ENCODE assay signal across 12 cellular contexts in genomic region chr2:167964650-167965404, GRCh38.
A peak's percentile ranks its signal among the peaks of the same experiment; 100 is the strongest.
DNase-seq lines count a peak whose midpoint lies in the region; TF ChIP-seq lines count a peak whose summit lies in the region.
"Had no signal": no experiment of that assay in that cellular context is flagged by ENCODE, and none has a peak within 500 bp of the region (broad histone marks: within the 10 kb centered on the region; RNA-seq: fewer than 3 reads in every experiment).

No MANE protein-coding gene starts in this region.

- in situ Hi-C loops in brain microvascular endothelial cell (cut with HindIII; ENCODE audit: low pct_ligation_motif_present, low sequenced_read_pairs), result no loop called here

- no peak overlapping the region for H3K23ac ChIP-seq in mesendoderm (ENCODE audit: low read length)

- H3K27me3 Mint-ChIP-seq in glutamatergic neuron (ENCODE audit: unreplicated experiment), result no peaks in the 10 kb centered on the region
- H3K27me3 Mint-ChIP-seq: activated CD4-positive, alpha-beta memory T cell treated with anti-CD3 and anti-CD28 coated beads for 36 hours had no signal

- H3K4me1 ChIP-seq in Karpas-422 (ENCODE audit: low read length) (peaks cover 32% of the 10 kb centered on the region), mesendoderm (ENCODE audit: control insufficient read depth, low read depth, low read length) (peaks cover 5% of the 10 kb centered on the region), adrenal gland (replicated peaks in 1 of 2) (no peaks in the 10 kb centered on the region)

- H3K9me3 Mint-ChIP-seq in glutamatergic neuron (ENCODE audit: unreplicated experiment), result peaks cover 8% of the 10 kb centered on the region
- H3K9me3 Mint-ChIP-seq: activated CD4-positive, alpha-beta memory T cell treated with anti-CD3 and anti-CD28 coated beads for 36 hours had no signal

- H2BK120ac ChIP-seq in mesendoderm (ENCODE audit: low read depth, low read length), result no peak overlapping the region

- no peak overlapping the region for H2AFZ ChIP-seq in Karpas-422 (ENCODE audit: low read length)

- H2AK5ac ChIP-seq in mesendoderm (ENCODE audit: low read length), result no peak overlapping the region

- no peak overlapping the region for H3K27ac Mint-ChIP-seq in glutamatergic neuron (ENCODE audit: unreplicated experiment)
- H3K27ac Mint-ChIP-seq: activated CD4-positive, alpha-beta memory T cell treated with anti-CD3 and anti-CD28 coated beads for 36 hours had no signal

- no peak for TF ChIP-seq POLR2A in adrenal gland (IDR thresholded peaks at IDR 0.05)

- H2BK5ac ChIP-seq in mesendoderm (ENCODE audit: low read length), result no peak overlapping the region

- WGBS in mesendoderm (ENCODE audit: extremely low coverage, insufficient coverage, low lambda C conversion rate), result no CpG with 5 or more reads among the region's 5 CpGs
- 60 to 73% (median 66%) methylated on average over 5 of the region's 5 CpGs for WGBS in adrenal gland, 4 donors

- peak; percentile 30 for TF ChIP-seq CTCF in brain microvascular endothelial cell (IDR thresholded peaks at IDR 0.05; ENCODE audit: low read depth, low read length, missing control alignments)
- TF ChIP-seq CTCF in glutamatergic neuron (IDR thresholded peaks at IDR 0.05; ENCODE audit: partially characterized antibody, unreplicated experiment), result no peak
- TF ChIP-seq CTCF in adrenal gland (IDR thresholded peaks at IDR 0.05), result peak in 2 of 6 experiments; percentile 6 to 39

- no peaks in the 10 kb centered on the region for H3K9me2 ChIP-seq in Karpas-422 (replicated peaks; ENCODE audit: insufficient read depth, low read length)

- H3K79me2 ChIP-seq in Karpas-422 (ENCODE audit: low read length), result no peaks in the 10 kb centered on the region
- no peaks in the 10 kb centered on the region for H3K79me2 ChIP-seq in mesendoderm (ENCODE audit: control insufficient read depth, insufficient read depth, low read length)

- H4K5ac ChIP-seq in mesendoderm (ENCODE audit: low read length), result no peak overlapping the region

- DNase-seq in EH (ENCODE audit: low read depth) (peak; percentile 28), Karpas-422 (peak; percentile 81), brain microvascular endothelial cell (no peak), mesendoderm (peak; percentile 35), glutamatergic neuron (no peak), DMS153 treated with DMSO at 0.1 percent for 48 hours (lab: John Stamatoyannopoulos, UW; ENCODE audit: unreplicated experiment) (no peak), COLO668 (lab: John Stamatoyannopoulos, UW; ENCODE audit: unreplicated experiment) (no peak), adrenal gland (no peak)
- DNase-seq: activated CD4-positive, alpha-beta memory T cell treated with anti-CD3 and anti-CD28 coated beads for 36 hours; central memory CD4-positive, alpha-beta T cell; stimulated activated naive CD8-positive, alpha-beta T cell treated with anti-CD3 and anti-CD28 coated beads, Interleukin-15, Interleukin-2, amounts not matched to agents 100 U/mL and 50 U/mL, for 24 hours had no signal

- H3K27ac ChIP-seq in Karpas-422 (ENCODE audit: low read length) (no peak overlapping the region), brain microvascular endothelial cell (no peak overlapping the region), mesendoderm (ENCODE audit: low read depth, low read length) (no peak overlapping the region), adrenal gland (no peak overlapping the region)
- H3K27ac ChIP-seq: HL-60 had no signal

- H3K79me1 ChIP-seq in mesendoderm (ENCODE audit: low read length), result no peaks in the 10 kb centered on the region

- no peak overlapping the region for H4K8ac ChIP-seq in mesendoderm (ENCODE audit: low read depth, low read length)

- H3K4me3 Mint-ChIP-seq in glutamatergic neuron (ENCODE audit: unreplicated experiment), result no peak overlapping the region
- H3K4me3 Mint-ChIP-seq: activated CD4-positive, alpha-beta memory T cell treated with anti-CD3 and anti-CD28 coated beads for 36 hours had no signal

- H3K4me2 ChIP-seq in Karpas-422 (ENCODE audit: low read depth, low read length, poor library complexity, severe bottlenecking) (no peak overlapping the region), mesendoderm (ENCODE audit: low read length) (no peak overlapping the region)

- H2BK15ac ChIP-seq in mesendoderm (replicated peaks; ENCODE audit: low read depth), result no peak overlapping the region

- no peaks in the 10 kb centered on the region for H4K20me1 ChIP-seq in Karpas-422 (ENCODE audit: insufficient read depth, low read depth, low read length)

- no peak overlapping the region for H3K4ac ChIP-seq in mesendoderm (ENCODE audit: low read depth, low read length)

- H3K4me1 Mint-ChIP-seq in glutamatergic neuron (ENCODE audit: low read depth, unreplicated experiment), result peaks cover 5% of the 10 kb centered on the region

- peaks cover 10% of the 10 kb centered on the region for H3K36me3 Mint-ChIP-seq in glutamatergic neuron (ENCODE audit: unreplicated experiment)

- no peak overlapping the region for H3K4me3 ChIP-seq in Karpas-422 (ENCODE audit: low read length)
- H3K4me3 ChIP-seq in brain microvascular endothelial cell (ENCODE audit: low read depth, low read length), result no peak overlapping the region
- H3K4me3 ChIP-seq in mesendoderm (ENCODE audit: low read length), result no peak overlapping the region
- H3K4me3 ChIP-seq in adrenal gland, result no peak overlapping the region

- no peak overlapping the region for H3K56ac ChIP-seq in mesendoderm (ENCODE audit: low read length)

- H3K9me3 ChIP-seq in Karpas-422 (ENCODE audit: low read length) (no peaks in the 10 kb centered on the region), adrenal gland (replicated peaks in 1 of 3) (no peaks in the 10 kb centered on the region)

- H3K27me3 ChIP-seq in Karpas-422 (ENCODE audit: low read length), result no peaks in the 10 kb centered on the region
- H3K27me3 ChIP-seq in brain microvascular endothelial cell (replicated peaks), result no peaks in the 10 kb centered on the region
- H3K27me3 ChIP-seq in mesendoderm (ENCODE audit: insufficient read depth, low read length, poor library complexity), result no peaks in the 10 kb centered on the region
- no peaks in the 10 kb centered on the region for H3K27me3 ChIP-seq in adrenal gland

- H3K9ac ChIP-seq in Karpas-422 (ENCODE audit: low read length), result no peak overlapping the region
- H3K9ac ChIP-seq in mesendoderm (ENCODE audit: low read length), result no peak overlapping the region

- intact Hi-C loops in adrenal gland (cut with DNase I), result no loop called here

- H3K18ac ChIP-seq in mesendoderm (ENCODE audit: low read length), result no peak overlapping the region

- H3K36me3 ChIP-seq in Karpas-422 (ENCODE audit: insufficient read depth, low read length), result peaks cover 6% of the 10 kb centered on the region; the same call in 1 of the 2 replicates
- no peaks in the 10 kb centered on the region for H3K36me3 ChIP-seq in brain microvascular endothelial cell (replicated peaks)
- no peaks in the 10 kb centered on the region for H3K36me3 ChIP-seq in mesendoderm (ENCODE audit: control insufficient read depth, insufficient read depth, low read length)
- no peaks in the 10 kb centered on the region for H3K36me3 ChIP-seq in adrenal gland (replicated peaks in 1 of 2)

Comparison
In these comparisons a context has a peak if more than half of its experiments do, and no peak if none do; other contexts are left out.
1. DNase-seq: peak in EH (single experiment), Karpas-422 (single experiment) and mesendoderm (single experiment); none in brain microvascular endothelial cell (single experiment), glutamatergic neuron (single experiment), DMS153 treated with DMSO at 0.1 percent for 48 hours (single experiment), COLO668 (single experiment) and adrenal gland (0 of 7).